Comparison of ENCODE assay signal across 22 cellular contexts in the genomic region with DNA sequence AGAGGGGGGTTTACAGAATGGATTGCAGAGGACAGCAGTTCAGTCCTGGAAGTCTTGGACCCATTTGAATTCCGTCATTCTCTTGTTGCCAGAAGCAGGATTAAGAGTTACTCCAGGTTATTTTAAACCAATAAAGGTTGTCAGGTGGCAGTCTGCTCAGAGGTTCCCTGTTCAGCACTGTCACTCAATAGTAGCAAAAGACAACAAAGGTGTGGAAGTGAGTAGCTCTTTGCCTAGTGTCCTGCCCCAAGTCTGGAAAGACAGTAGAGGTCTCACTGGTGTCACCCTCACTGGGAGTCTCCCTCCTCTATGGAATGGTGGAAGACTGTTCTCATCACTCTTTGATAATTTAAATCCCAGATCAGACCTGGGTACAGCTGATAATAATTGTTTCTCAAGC.
"Had no signal": no experiment of that assay in that cellular context is flagged by ENCODE, and none has a peak within 500 bp of the region (broad histone marks: within the 10 kb centered on the region; RNA-seq: fewer than 3 reads in every experiment).

No MANE protein-coding gene starts in this region.

- H3K4me1 Mint-ChIP-seq: stimulated activated effector memory CD8-positive, alpha-beta T cell treated with anti-CD3 and anti-CD28 coated beads, Interleukin-12 subunit alpha, Interleukin-12 subunit beta, amount 100 ng/mL, for 72 hours had no signal

- H3K27me3 ChIP-seq: esophagus muscularis mucosa, heart right ventricle, right atrium auricular region, stomach, thyroid gland had no signal

- H3K36me3 ChIP-seq: esophagus muscularis mucosa, heart right ventricle, lower lobe of right lung, right atrium auricular region, stomach, thyroid gland had no signal

- DNase-seq: cortex of kidney; effector CD4-positive, alpha-beta T cell; foreskin melanocyte; glutamatergic neuron; heart right ventricle; hippocampal formation; left ventricle myocardium superior; lower lobe of right lung; natural killer cell; stimulated activated CD4-positive, alpha-beta T cell treated with anti-CD3 and anti-CD28 coated beads, Interleukin-2, amount 100 ng/mL, for 24 hours; stimulated activated CD4-positive, alpha-beta T cell treated with anti-CD3 and anti-CD28 coated beads, Interleukin-4, amount 100 ng/mL, for 24 hours; stimulated activated naive CD4-positive, alpha-beta T cell treated with Interleukin-2 at 50 U/mL for 16 hours; stomach; thyroid gland had no signal

- H3K9ac ChIP-seq: parathyroid adenoma had no signal

- H3K27ac ChIP-seq: esophagus muscularis mucosa, heart right ventricle, lower lobe of right lung, parathyroid adenoma, right atrium auricular region, stomach, thyroid gland had no signal

- H2AFZ ChIP-seq: parathyroid adenoma had no signal

- H3K27ac Mint-ChIP-seq: natural killer cell; progenitor cell of endocrine pancreas; stimulated activated effector memory CD8-positive, alpha-beta T cell treated with anti-CD3 and anti-CD28 coated beads, Interleukin-12 subunit alpha, Interleukin-12 subunit beta, amount 100 ng/mL, for 72 hours had no signal

- H3K36me3 Mint-ChIP-seq: natural killer cell; stimulated activated effector memory CD8-positive, alpha-beta T cell treated with anti-CD3 and anti-CD28 coated beads, Interleukin-12 subunit alpha, Interleukin-12 subunit beta, amount 100 ng/mL, for 72 hours; type B pancreatic cell had no signal

- H3K9me3 ChIP-seq: esophagus muscularis mucosa, heart right ventricle, lower lobe of right lung, right atrium auricular region, stomach, thyroid gland had no signal

- H3K27me3 Mint-ChIP-seq: progenitor cell of endocrine pancreas, type B pancreatic cell had no signal

- H3K4me3 ChIP-seq: esophagus muscularis mucosa, heart right ventricle, lower lobe of right lung, right atrium auricular region, stomach, thyroid gland had no signal

- H3K4me1 ChIP-seq: lower lobe of right lung, parathyroid adenoma, right atrium auricular region had no signal

- H3K4me3 Mint-ChIP-seq: natural killer cell; neural crest cell; stimulated activated effector memory CD8-positive, alpha-beta T cell treated with anti-CD3 and anti-CD28 coated beads, Interleukin-12 subunit alpha, Interleukin-12 subunit beta, amount 100 ng/mL, for 72 hours; type B pancreatic cell had no signal

- ATAC-seq: heart right ventricle; left ventricle myocardium superior; lower lobe of right lung; natural killer cell; sciatic nerve; stimulated activated effector memory CD8-positive, alpha-beta T cell treated with anti-CD3 and anti-CD28 coated beads, Interleukin-12 subunit alpha, Interleukin-12 subunit beta, amount 100 ng/mL, for 72 hours had no signal
